In the genomic region with DNA sequence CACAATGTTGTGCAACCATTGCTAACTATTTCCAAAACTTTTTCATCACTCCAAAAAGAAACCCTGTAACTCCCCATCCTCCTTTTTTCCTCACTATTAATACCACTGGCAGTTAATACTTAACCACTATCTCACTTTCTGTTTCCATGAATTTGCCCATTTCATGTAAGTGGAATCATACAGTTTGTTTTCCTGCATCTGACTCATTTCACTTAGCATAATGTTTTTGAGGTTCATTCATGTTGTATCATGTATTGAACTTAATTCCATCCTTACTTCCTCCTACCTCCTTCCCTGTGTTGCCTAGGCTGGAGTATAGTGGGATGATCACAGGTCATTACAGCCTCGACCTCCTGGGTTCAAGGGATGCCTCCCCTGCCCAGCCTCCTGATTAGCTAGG, we compare ENCODE assay signal across 19 cellular contexts.
DNase-seq lines count a peak whose midpoint lies in the region; ATAC-seq, FAIRE-seq and TF ChIP-seq lines count a peak whose summit lies in the region.
"Had no signal": no experiment of that assay in that cellular context is flagged by ENCODE, and none has a peak within 500 bp of the region (broad histone marks: within the 10 kb centered on the region; RNA-seq: fewer than 3 reads in every experiment).

No MANE protein-coding gene starts in this region.

- peak; percentile 65 for FAIRE-seq in RCC 7860 (lab: Jason Lieb, UNC)

- peaks cover 11% of the 10 kb centered on the region for H3K36me3 Mint-ChIP-seq in T-helper 2 cell treated with Interferon-gamma antibody and Interleukin-4, amounts not matched to agents 5 μg/mL and 100 μg/mL, for 36 hours (ENCODE audit: low read depth)
- H3K36me3 Mint-ChIP-seq in naive thymus-derived CD4-positive, alpha-beta T cell: peaks cover under 1 to 29% (median 25%) of the 10 kb centered on the region in 5 donors
- H3K36me3 Mint-ChIP-seq in mesothelial cell of epicardium: peaks cover 28% of the 10 kb centered on the region
- H3K36me3 Mint-ChIP-seq: natural killer cell treated with Interleukin-12 subunit alpha and Interleukin-12 subunit beta and Interleukin-15 and Interleukin-18, amount 100 ng/mL, for 72 hours had no signal

- no peak for DNase-seq in T-helper 2 cell treated with Interferon-gamma antibody and Interleukin-4, amounts not matched to agents 5 μg/mL and 100 μg/mL, for 36 hours (ENCODE audit: low spot score)
- no peak for DNase-seq in T-helper 2 cell
- DNase-seq in RCC 7860 (ENCODE audit: low spot score): no peak
- DNase-seq in epithelial cell of prostate (ENCODE audit: low read depth, low spot score): peak; percentile 60
- DNase-seq in naive thymus-derived CD4-positive, alpha-beta T cell: no peak
- DNase-seq in posterior vena cava (ENCODE audit: low spot score): no peak
- DNase-seq in mesothelial cell of epicardium (ENCODE audit: low spot score in 2 of 2, unreplicated experiment in 2 of 2): no peak
- DNase-seq: cortex of kidney, DMS79 treated with DMSO at 0.1 percent for 48 hours, H9, immature natural killer cell, NCI-H748 treated with DMSO at 0.1 percent for 48 hours, PC-3, spleen, T1000, upper lobe of left lung had no signal

- no peak for ATAC-seq in naive thymus-derived CD4-positive, alpha-beta T cell
- no peak for ATAC-seq in GM19397 (IDR thresholded peaks at IDR 0.05; ENCODE audit: unreplicated experiment)
- ATAC-seq: natural killer cell treated with Interleukin-12 subunit alpha and Interleukin-12 subunit beta and Interleukin-15 and Interleukin-18, amount 100 ng/mL, for 72 hours; PC-3 had no signal

- H3K27ac ChIP-seq in epithelial cell of prostate: peak overlapping the region; percentile 39
- no peak overlapping the region for H3K27ac ChIP-seq in naive thymus-derived CD4-positive, alpha-beta T cell (ENCODE audit: low read depth, low read length)
- H3K27ac ChIP-seq: spleen, upper lobe of left lung had no signal

- H3K4me3 ChIP-seq in naive thymus-derived CD4-positive, alpha-beta T cell (ENCODE audit: low read length): no peak overlapping the region
- H3K4me3 ChIP-seq: spleen, upper lobe of left lung had no signal

- POLR2A ChIA-PET in naive thymus-derived CD4-positive, alpha-beta T cell (lab: Charles Lee): no interaction called here

- CTCF ChIA-PET in naive thymus-derived CD4-positive, alpha-beta T cell (lab: Charles Lee): no interaction called here

- peak overlapping the region; percentile 76 for H3K27ac Mint-ChIP-seq in T-helper 2 cell treated with Interferon-gamma antibody and Interleukin-4, amounts not matched to agents 5 μg/mL and 100 μg/mL, for 36 hours
- peak overlapping the region in 7 of 9 donors; percentile 1 to 70 (median 30) for H3K27ac Mint-ChIP-seq in naive thymus-derived CD4-positive, alpha-beta T cell
- H3K27ac Mint-ChIP-seq in mesothelial cell of epicardium: no peak overlapping the region
- H3K27ac Mint-ChIP-seq: CD14-positive monocyte; H9; immature natural killer cell; natural killer cell treated with Interleukin-12 subunit alpha and Interleukin-12 subunit beta and Interleukin-15 and Interleukin-18, amount 100 ng/mL, for 72 hours had no signal

- H3K4me1 Mint-ChIP-seq in T-helper 2 cell treated with Interferon-gamma antibody and Interleukin-4, amounts not matched to agents 5 μg/mL and 100 μg/mL, for 36 hours (ENCODE audit: low read depth): peaks cover 39% of the 10 kb centered on the region
- peaks cover 36 to 77% (median 69%) of the 10 kb centered on the region in 7 donors for H3K4me1 Mint-ChIP-seq in naive thymus-derived CD4-positive, alpha-beta T cell
- peaks cover 9% of the 10 kb centered on the region for H3K4me1 Mint-ChIP-seq in mesothelial cell of epicardium

- no peaks in the 10 kb centered on the region for H3K27me3 ChIP-seq in naive thymus-derived CD4-positive, alpha-beta T cell (ENCODE audit: control insufficient read depth in 2 of 2, insufficient read depth in 2 of 2, low read length in 2 of 2)
- H3K27me3 ChIP-seq: spleen, upper lobe of left lung had no signal

- H3K27me3 Mint-ChIP-seq in T-helper 2 cell treated with Interferon-gamma antibody and Interleukin-4, amounts not matched to agents 5 μg/mL and 100 μg/mL, for 36 hours (ENCODE audit: low read depth): no peaks in the 10 kb centered on the region
- no peaks in the 10 kb centered on the region for H3K27me3 Mint-ChIP-seq in naive thymus-derived CD4-positive, alpha-beta T cell
- no peaks in the 10 kb centered on the region for H3K27me3 Mint-ChIP-seq in mesothelial cell of epicardium (ENCODE audit: low read depth)
- H3K27me3 Mint-ChIP-seq: natural killer cell treated with Interleukin-12 subunit alpha and Interleukin-12 subunit beta and Interleukin-15 and Interleukin-18, amount 100 ng/mL, for 72 hours had no signal

- H3K36me3 ChIP-seq in naive thymus-derived CD4-positive, alpha-beta T cell (ENCODE audit: control insufficient read depth in 2 of 3, insufficient read depth in 3 of 3, low read length in 3 of 3): peaks cover 0 to 2% (median 0%) of the 10 kb centered on the region in 3 experiments
- H3K36me3 ChIP-seq: upper lobe of left lung had no signal

- no peak for TF ChIP-seq CTCF in mesothelial cell of epicardium (IDR thresholded peaks at IDR 0.05; ENCODE audit: unreplicated experiment)

- H3K4me1 ChIP-seq in naive thymus-derived CD4-positive, alpha-beta T cell (ENCODE audit: control insufficient read depth in 2 of 2, insufficient read depth in 2 of 2, low read length in 2 of 2): peaks cover 0 to 14% of the 10 kb centered on the region in 2 donors
- H3K4me1 ChIP-seq: upper lobe of left lung had no signal

- H3K9me3 ChIP-seq in naive thymus-derived CD4-positive, alpha-beta T cell (ENCODE audit: control insufficient read depth in 2 of 3, low read length in 3 of 3): no peaks in the 10 kb centered on the region
- H3K9me3 ChIP-seq: spleen, upper lobe of left lung had no signal

- peaks cover 10% of the 10 kb centered on the region for H3K9me3 Mint-ChIP-seq in T-helper 2 cell treated with Interferon-gamma antibody and Interleukin-4, amounts not matched to agents 5 μg/mL and 100 μg/mL, for 36 hours
- peaks cover 0 to 7% (median 0%) of the 10 kb centered on the region in 11 donors for H3K9me3 Mint-ChIP-seq in naive thymus-derived CD4-positive, alpha-beta T cell
- peaks cover 10% of the 10 kb centered on the region for H3K9me3 Mint-ChIP-seq in mesothelial cell of epicardium
- H3K9me3 Mint-ChIP-seq: CD14-positive monocyte; immature natural killer cell; natural killer cell treated with Interleukin-12 subunit alpha and Interleukin-12 subunit beta and Interleukin-15 and Interleukin-18, amount 100 ng/mL, for 72 hours had no signal

- no peak overlapping the region for H3K4me3 Mint-ChIP-seq in T-helper 2 cell treated with Interferon-gamma antibody and Interleukin-4, amounts not matched to agents 5 μg/mL and 100 μg/mL, for 36 hours
- peak overlapping the region in 6 of 10 donors; percentile 6 to 56 (median 30) for H3K4me3 Mint-ChIP-seq in naive thymus-derived CD4-positive, alpha-beta T cell
- H3K4me3 Mint-ChIP-seq in mesothelial cell of epicardium: no peak overlapping the region
- H3K4me3 Mint-ChIP-seq: CD14-positive monocyte; H9; immature natural killer cell; natural killer cell treated with Interleukin-12 subunit alpha and Interleukin-12 subunit beta and Interleukin-15 and Interleukin-18, amount 100 ng/mL, for 72 hours had no signal

- intact Hi-C loops in naive thymus-derived CD4-positive, alpha-beta T cell (cut with micrococcal nuclease): no loop called here
- intact Hi-C loops in posterior vena cava (cut with DNase I): no loop called here

Comparison
In these comparisons a context has a peak if more than half of its experiments do, and no peak if none do; other contexts are left out.
1. H3K4me3 Mint-ChIP-seq: peak in naive thymus-derived CD4-positive, alpha-beta T cell (6 of 10); none in T-helper 2 cell treated with Interferon-gamma antibody and Interleukin-4, amounts not matched to agents 5 μg/mL and 100 μg/mL, for 36 hours (single experiment) and mesothelial cell of epicardium (single experiment).